Comparison of ENCODE assay signal across 31 cellular contexts in genomic region chr4:48250980-48251379, GRCh38. TPM values are rescaled to one million over a fixed set of nuclear protein-coding genes. Genes with fewer than 3 reads are reported as not detected.
"Had no signal": no experiment of that assay in that cellular context is flagged by ENCODE, and none has a peak within 500 bp of the region (broad histone marks: within the 10 kb centered on the region; RNA-seq: fewer than 3 reads in every experiment).

No MANE protein-coding gene starts in this region.

- H2AFZ ChIP-seq: neural progenitor cell, parathyroid adenoma had no signal

- H3K79me2 ChIP-seq: parathyroid adenoma had no signal

- H3K27ac ChIP-seq: neural progenitor cell, ovary, parathyroid adenoma, psoas muscle, skin epidermis, spleen, stomach, thoracic aorta, thyroid gland, tibial nerve, upper lobe of left lung, uterus had no signal

- H3K27me3 Mint-ChIP-seq: progenitor cell of endocrine pancreas; stimulated activated naive B cell treated with anti-CD40 and anti-IgM and Interleukin-4, amounts not matched to agents 10 μg/mL and 1 μg/mL and 100 μg/mL, for 72 hours; stimulated activated naive CD8-positive, alpha-beta T cell treated with anti-CD3 and anti-CD28 coated beads, Interleukin-15, Interleukin-2, amounts not matched to agents 100 ng/mL and 50 ng/mL, for 24 hours had no signal

- H3K36me3 Mint-ChIP-seq: natural killer cell, neural progenitor cell had no signal

- H3K9me3 Mint-ChIP-seq: natural killer cell; nephron; neural progenitor cell; stimulated activated naive CD8-positive, alpha-beta T cell treated with anti-CD3 and anti-CD28 coated beads, Interleukin-15, Interleukin-2, amounts not matched to agents 100 ng/mL and 50 ng/mL, for 24 hours had no signal

- H3K27ac Mint-ChIP-seq: naive thymus-derived CD4-positive, alpha-beta T cell; natural killer cell; neural progenitor cell; progenitor cell of endocrine pancreas; stimulated activated naive B cell treated with anti-CD40 and anti-IgM and Interleukin-4, amounts not matched to agents 10 μg/mL and 1 μg/mL and 100 μg/mL, for 72 hours; stimulated activated naive CD8-positive, alpha-beta T cell treated with anti-CD3 and anti-CD28 coated beads, Interleukin-15, Interleukin-2, amounts not matched to agents 100 ng/mL and 50 ng/mL, for 24 hours had no signal

- H3K27me3 ChIP-seq: neural progenitor cell, ovary, spleen, stomach, thyroid gland, tibial nerve, upper lobe of left lung, uterus had no signal

- H3K4me3 ChIP-seq: neural progenitor cell, ovary, psoas muscle, skin epidermis, smooth muscle cell, spleen, stomach, thoracic aorta, thyroid gland, tibial nerve, upper lobe of left lung, uterus had no signal

- H3K4me2 ChIP-seq: neural progenitor cell, smooth muscle cell had no signal

- DNase-seq: naive thymus-derived CD4-positive, alpha-beta T cell; natural killer cell; occipital lobe; ovary; posterior cingulate gyrus; psoas muscle; right cardiac atrium; spleen; stimulated activated CD4-positive, alpha-beta T cell treated with anti-CD3 and anti-CD28 coated beads, Interleukin-12 subunit alpha, Interleukin-12 subunit beta, amount 100 ng/mL, for 4 hours; stimulated activated CD4-positive, alpha-beta T cell treated with anti-CD3 and anti-CD28 coated beads, Interleukin-1b, Interleukin-23, amount 100 ng/mL, for 48 hours; stimulated activated CD4-positive, alpha-beta T cell treated with anti-CD3 and anti-CD28 coated beads, Interleukin-4, amount 100 ng/mL, for 1 hour; stimulated activated CD4-positive, alpha-beta T cell treated with anti-CD3 and anti-CD28 coated beads, Interleukin-4, amount 100 ng/mL, for 4 hours; stimulated activated CD8-positive, alpha-beta memory T cell treated with anti-CD3 and anti-CD28 coated beads, Interleukin-4, amount 100 ng/mL, for 48 hours; stimulated activated naive B cell treated with anti-CD40 and anti-IgM and Interleukin-4, amounts not matched to agents 10 μg/mL and 1 μg/mL and 100 μg/mL, for 72 hours; stimulated activated naive CD4-positive, alpha-beta T cell treated with Interleukin-2 at 50 U/mL for 16 hours; stomach; thyroid gland; trophoblast cell; upper lobe of left lung; uterus had no signal

- H3K4me1 ChIP-seq: neural progenitor cell, parathyroid adenoma, uterus had no signal

- ATAC-seq: naive thymus-derived CD4-positive, alpha-beta T cell; natural killer cell; psoas muscle; right cardiac atrium; sciatic nerve; stimulated activated naive B cell treated with anti-CD40 and anti-IgM and Interleukin-4, amounts not matched to agents 10 μg/mL and 1 μg/mL and 100 μg/mL, for 72 hours had no signal

- H3K9ac ChIP-seq: neural progenitor cell, parathyroid adenoma had no signal

- H3K9me3 ChIP-seq: ovary, spleen, stomach, thoracic aorta, thyroid gland, upper lobe of left lung, uterus had no signal

- H3K4me1 Mint-ChIP-seq: neural progenitor cell had no signal

- H3K4me3 Mint-ChIP-seq: naive thymus-derived CD4-positive, alpha-beta T cell; natural killer cell; nephron; neural progenitor cell; stimulated activated naive B cell treated with anti-CD40 and anti-IgM and Interleukin-4, amounts not matched to agents 10 μg/mL and 1 μg/mL and 100 μg/mL, for 72 hours; stimulated activated naive CD8-positive, alpha-beta T cell treated with anti-CD3 and anti-CD28 coated beads, Interleukin-15, Interleukin-2, amounts not matched to agents 100 ng/mL and 50 ng/mL, for 24 hours had no signal

- H3K36me3 ChIP-seq: neural progenitor cell, ovary, spleen, stomach, thoracic aorta, thyroid gland, tibial nerve, upper lobe of left lung, uterus had no signal

RNA-seq across cellular contexts. Expression of gene TEC, which starts 18.7 kb away (rescaled TPM):
- polyA plus RNA-seq: neural cell had no signal
